In the genomic region with DNA sequence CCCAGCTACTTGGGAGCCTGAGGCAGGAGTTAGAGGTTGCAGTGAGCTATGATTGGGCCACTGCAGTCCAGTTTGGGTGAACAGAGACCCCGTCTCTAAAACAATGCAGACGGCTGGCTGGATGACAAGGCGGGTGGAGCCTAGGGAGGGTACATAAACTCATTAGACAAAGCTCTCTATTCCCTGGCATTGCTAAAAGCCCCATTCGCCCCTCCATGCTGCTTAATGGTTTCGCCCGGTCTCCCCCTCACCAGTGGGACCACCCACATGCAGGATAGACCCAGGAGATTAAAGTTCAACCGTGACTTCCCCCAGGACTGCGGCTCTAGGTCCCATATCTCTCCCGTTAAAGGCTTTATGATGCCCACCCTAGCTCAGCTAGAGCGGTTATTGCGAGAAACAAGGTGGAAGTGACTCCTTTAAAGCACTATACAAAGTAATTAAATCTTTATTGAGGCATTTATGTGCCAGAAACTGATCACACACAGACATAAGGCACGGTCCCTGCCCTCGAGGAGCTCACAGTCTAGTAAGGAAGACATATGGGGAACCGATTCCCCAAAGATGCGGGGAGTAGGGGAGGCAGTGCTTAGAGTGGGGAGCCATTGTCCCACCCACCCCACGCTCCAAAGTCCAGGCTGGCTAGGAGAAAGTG, we compare ENCODE assay signal across 18 cellular contexts. TPM values are rescaled to one million over a fixed set of nuclear protein-coding genes. Genes with fewer than 3 reads are reported as not detected.
DNase-seq lines count a peak whose midpoint lies in the region; ATAC-seq and TF ChIP-seq lines count a peak whose summit lies in the region.
"Had no signal": no experiment of that assay in that cellular context is flagged by ENCODE, and none has a peak within 500 bp of the region (broad histone marks: within the 10 kb centered on the region; RNA-seq: fewer than 3 reads in every experiment).

No MANE protein-coding gene starts in this region.

- no peaks in the 10 kb centered on the region for H3K27me3 Mint-ChIP-seq in CD8-positive, alpha-beta T cell (ENCODE audit: low read depth)
- H3K27me3 Mint-ChIP-seq in stimulated activated memory B cell treated with anti-CD40 and anti-IgM and Interleukin-4, amounts not matched to agents 10 μg/mL and 1 μg/mL and 100 μg/mL, for 72 hours, result peaks cover 4% of the 10 kb centered on the region
- H3K27me3 Mint-ChIP-seq: CD8-positive, alpha-beta memory T cell had no signal

- ATAC-seq in CD8-positive, alpha-beta T cell, result no peak
- ATAC-seq in stimulated activated memory B cell treated with anti-CD40 and anti-IgM and Interleukin-4, amounts not matched to agents 10 μg/mL and 1 μg/mL and 100 μg/mL, for 72 hours, result no peak
- no peak for ATAC-seq in GM18861 (IDR thresholded peaks at IDR 0.05; ENCODE audit: unreplicated experiment)
- ATAC-seq: PC-3 had no signal

- no peak for DNase-seq in CD8-positive, alpha-beta T cell
- DNase-seq in SJCRH30 (peak; percentile 30 to 62), left kidney (ENCODE audit: low read depth, low spot score) (peak; percentile 11), middle frontal gyrus (ENCODE audit: extremely low spot score, low spot score) (no peak), transverse colon (no peak)
- DNase-seq: CD8-positive, alpha-beta memory T cell; DMS79 treated with DMSO at 0.1 percent for 48 hours; GM23248; KBM-7; NCI-H1417 treated with DMSO at 0.1 percent for 48 hours; NCI-H2029; NCI-H2171; NCI-H446; PC-3 had no signal

- no peak overlapping the region for H3K4me3 ChIP-seq in CD8-positive, alpha-beta T cell (ENCODE audit: low read depth, low read length)
- H3K4me3 ChIP-seq in SJCRH30 (no peak overlapping the region), transverse colon (no peak overlapping the region)
- H3K4me3 ChIP-seq: GM23248 had no signal

- WGBS in transverse colon (ENCODE audit: low coverage in 1 of 2), 2 donors, result 70 to 81% methylated on average over 5 to 16 of the region's 16 CpGs

- H3K4me3 Mint-ChIP-seq in CD8-positive, alpha-beta T cell, result peak overlapping the region; percentile 35
- no peak overlapping the region for H3K4me3 Mint-ChIP-seq in stimulated activated memory B cell treated with anti-CD40 and anti-IgM and Interleukin-4, amounts not matched to agents 10 μg/mL and 1 μg/mL and 100 μg/mL, for 72 hours

- CTCF ChIA-PET in CD8-positive, alpha-beta T cell (lab: Charles Lee), result interaction anchor here (1.0 to 1.9 kb wide), 6 partner anchors 12 to 95 kb away, joined by 3 to 17 read pairs (median 6); no protein-coding TSS in a partner anchor

- peaks cover 16% of the 10 kb centered on the region for H3K4me1 ChIP-seq in CD8-positive, alpha-beta T cell (ENCODE audit: insufficient read depth, low read length)
- no peaks in the 10 kb centered on the region for H3K4me1 ChIP-seq in SJCRH30
- H3K4me1 ChIP-seq in transverse colon, result peaks cover under 1 to 30% (median 17%) of the 10 kb centered on the region in 4 donors

- peaks cover 32% of the 10 kb centered on the region for H3K4me1 Mint-ChIP-seq in CD8-positive, alpha-beta T cell (ENCODE audit: low read depth)
- peaks cover 38% of the 10 kb centered on the region for H3K4me1 Mint-ChIP-seq in stimulated activated memory B cell treated with anti-CD40 and anti-IgM and Interleukin-4, amounts not matched to agents 10 μg/mL and 1 μg/mL and 100 μg/mL, for 72 hours

- POLR2A ChIA-PET in CD8-positive, alpha-beta T cell (lab: Charles Lee), result interaction anchor here (1.1 kb wide), 1 partner anchor 43 kb away, joined by 3 read pairs; no protein-coding TSS in a partner anchor

- TF ChIP-seq CTCF in CD8-positive, alpha-beta T cell (IDR thresholded peaks at IDR 0.05), result no peak
- no peak for TF ChIP-seq CTCF in transverse colon (IDR thresholded peaks at IDR 0.05)

- H3K36me3 Mint-ChIP-seq in CD8-positive, alpha-beta T cell, result peaks cover 9% of the 10 kb centered on the region
- H3K36me3 Mint-ChIP-seq in stimulated activated memory B cell treated with anti-CD40 and anti-IgM and Interleukin-4, amounts not matched to agents 10 μg/mL and 1 μg/mL and 100 μg/mL, for 72 hours, result no peaks in the 10 kb centered on the region

- intact Hi-C loops in CD8-positive, alpha-beta T cell (cut with DNase I, micrococcal nuclease), result loop anchor here (10.0 kb wide), 2 partner anchors 294 to 324 kb away; partner anchors contain the start of genes KCNN4 (in 1 of the 2) and SMG9 (in 1 of the 2)
- intact Hi-C loops in transverse colon (cut with DNase I; ENCODE audit: low total_unique reads), result no loop called here

- H3K27me3 ChIP-seq in CD8-positive, alpha-beta T cell (ENCODE audit: insufficient read depth, low read length), result no peaks in the 10 kb centered on the region
- H3K27me3 ChIP-seq in SJCRH30 (no peaks in the 10 kb centered on the region), transverse colon (no peaks in the 10 kb centered on the region)

- H3K9me3 Mint-ChIP-seq in CD8-positive, alpha-beta T cell, result no peaks in the 10 kb centered on the region
- H3K9me3 Mint-ChIP-seq in stimulated activated memory B cell treated with anti-CD40 and anti-IgM and Interleukin-4, amounts not matched to agents 10 μg/mL and 1 μg/mL and 100 μg/mL, for 72 hours, result no peaks in the 10 kb centered on the region
- H3K9me3 Mint-ChIP-seq: CD8-positive, alpha-beta memory T cell had no signal

- no peak overlapping the region for H3K27ac ChIP-seq in CD8-positive, alpha-beta T cell (ENCODE audit: low read depth, low read length)
- H3K27ac ChIP-seq in SJCRH30 (no peak overlapping the region), transverse colon (no peak overlapping the region)
- H3K27ac ChIP-seq: GM23248 had no signal

- no peak for TF ChIP-seq EP300 in transverse colon (IDR thresholded peaks at IDR 0.05; ENCODE audit: low read depth)

- TF ChIP-seq POLR2A in transverse colon (IDR thresholded peaks at IDR 0.05), result no peak

- in situ Hi-C loops in transverse colon (cut with MboI; ENCODE audit: low pct_ligation_motif_present in 1 of 4, low pct_unique_long_range_greater_than_20kb in 1 of 4, low sequenced_read_pairs in 3 of 4), result no loop called here

- no peaks in the 10 kb centered on the region for H3K9me3 ChIP-seq in CD8-positive, alpha-beta T cell (ENCODE audit: low read length)
- H3K9me3 ChIP-seq in SJCRH30 (replicated peaks) (no peaks in the 10 kb centered on the region), transverse colon (no peaks in the 10 kb centered on the region)

- no peaks in the 10 kb centered on the region for H3K36me3 ChIP-seq in CD8-positive, alpha-beta T cell (ENCODE audit: insufficient read depth, low read length)
- H3K36me3 ChIP-seq in SJCRH30 (no peaks in the 10 kb centered on the region), transverse colon (no peaks in the 10 kb centered on the region)

- no peak overlapping the region for H3K27ac Mint-ChIP-seq in CD8-positive, alpha-beta T cell
- peak overlapping the region; percentile 52 for H3K27ac Mint-ChIP-seq in stimulated activated memory B cell treated with anti-CD40 and anti-IgM and Interleukin-4, amounts not matched to agents 10 μg/mL and 1 μg/mL and 100 μg/mL, for 72 hours

RNA-seq across cellular contexts. Expression of gene LYPD3, which starts 4.9 kb away (rescaled TPM):
- 10 to 100 TPM; 70.0 to 72.3 TPM for total RNA-seq in CD8-positive, alpha-beta T cell
- total RNA-seq in SJCRH30 (2014; rRNA removed; shearing (Covaris generic)), result not detected in 2 replicates
- total RNA-seq in transverse colon, result 1 to 10 TPM in 1 of 4 donors, not detected in 3; 2.2 TPM
- total RNA-seq: G401, GM23248 had no signal

RNA-seq across cellular contexts. Expression of gene PHLDB3, which starts 44.1 kb away (rescaled TPM):
- total RNA-seq in CD8-positive, alpha-beta T cell, result 100 to 1,000 TPM; 149 to 166 TPM
- total RNA-seq in SJCRH30 (2014; rRNA removed; shearing (Covaris generic)), result 4.4 and 5.2 TPM in 2 replicates
- total RNA-seq in transverse colon, result 10 to 100 TPM; 10.2 to 28.7 (median 16.5) TPM

RNA-seq across cellular contexts. Expression of gene TEX101, which starts 45.8 kb away (rescaled TPM):
- total RNA-seq in CD8-positive, alpha-beta T cell, result not detected
- total RNA-seq in SJCRH30 (2014; rRNA removed; shearing (Covaris generic)), result not detected in 2 replicates
- total RNA-seq in transverse colon, result not detected
- total RNA-seq: CD8-positive, alpha-beta memory T cell; GM23248; PC-3; SK-MEL-5 had no signal

Comparison
In these comparisons a context has a peak if more than half of its experiments do, and no peak if none do; other contexts are left out.
1. DNase-seq: peak in SJCRH30 (2 of 2) and left kidney (single experiment); none in CD8-positive, alpha-beta T cell (0 of 7), middle frontal gyrus (single experiment) and transverse colon (single experiment).
2. RNA of gene LYPD3, which starts 4.9 kb away (total RNA-seq): 70.0 to 72.3 TPM in CD8-positive, alpha-beta T cell; 2.2 TPM in transverse colon and not detected in SJCRH30; every median in the first group is over 10 times any median in the second.
3. RNA of gene PHLDB3, which starts 44.1 kb away (total RNA-seq): 149 to 166 TPM in CD8-positive, alpha-beta T cell; 10.2 to 28.7 TPM in transverse colon and 4.4 to 5.2 TPM in SJCRH30; every median in the first group is over 4 times any median in the second.